In genomic region chr3:196967412-196968232, GRCh38 we compare ENCODE assay signal across 7 cellular contexts. TPM values are rescaled to one million over a fixed set of nuclear protein-coding genes. Genes with fewer than 3 reads are reported as not detected.
DNase-seq lines count a peak whose midpoint lies in the region; ATAC-seq and TF ChIP-seq lines count a peak whose summit lies in the region.

No MANE protein-coding gene starts in this region.

- peaks cover 11% of the 10 kb centered on the region for H3K27me3 Mint-ChIP-seq in activated CD4-positive, alpha-beta memory T cell treated with anti-CD3 and anti-CD28 coated beads, Interleukin-2, amount 10 ng/mL, durations not matched to agents 7 days and 5 days

- no peaks in the 10 kb centered on the region for H3K9me3 ChIP-seq in iPS-18a (ENCODE audit: control insufficient read depth, low read depth, low read length)

- H3K36me3 ChIP-seq in H7 (replicated peaks; ENCODE audit: control insufficient read depth, insufficient read depth, low read length) = no peaks in the 10 kb centered on the region
- no peaks in the 10 kb centered on the region for H3K36me3 ChIP-seq in iPS-18a (ENCODE audit: control insufficient read depth, low read depth, low read length)

- H3K36me3 Mint-ChIP-seq in activated CD4-positive, alpha-beta memory T cell treated with anti-CD3 and anti-CD28 coated beads, Interleukin-2, amount 10 ng/mL, durations not matched to agents 7 days and 5 days (ENCODE audit: low read depth) = peaks cover 12% of the 10 kb centered on the region
- H3K36me3 Mint-ChIP-seq in stimulated activated effector memory CD8-positive, alpha-beta T cell treated with anti-CD3 and anti-CD28 coated beads, Interleukin-12 subunit alpha, Interleukin-12 subunit beta, amount 100 ng/mL, for 72 hours = no peaks in the 10 kb centered on the region

- H3K27ac ChIP-seq in iPS-18a (ENCODE audit: low read length) = no peak overlapping the region

- no peak overlapping the region for H3K27ac Mint-ChIP-seq in activated CD4-positive, alpha-beta memory T cell treated with anti-CD3 and anti-CD28 coated beads, Interleukin-2, amount 10 ng/mL, durations not matched to agents 7 days and 5 days
- H3K27ac Mint-ChIP-seq in stimulated activated effector memory CD8-positive, alpha-beta T cell treated with anti-CD3 and anti-CD28 coated beads, Interleukin-12 subunit alpha, Interleukin-12 subunit beta, amount 100 ng/mL, for 72 hours = no peak overlapping the region

- DNase-seq in H7 (peak; percentile 38), GM13977 (ENCODE audit: low spot score) (no peak), germinal center (ENCODE audit: low spot score) (no peak)
- DNase-seq in activated CD4-positive, alpha-beta memory T cell treated with anti-CD3 and anti-CD28 coated beads, Interleukin-2, amount 10 ng/mL, durations not matched to agents 7 days and 5 days = no peak
- no peak for DNase-seq in stimulated activated effector memory CD8-positive, alpha-beta T cell treated with anti-CD3 and anti-CD28 coated beads, Interleukin-12 subunit alpha, Interleukin-12 subunit beta, amount 100 ng/mL, for 72 hours (ENCODE audit: low spot score in 2 of 2)

- no peak for TF ChIP-seq CTCF in GM13977 (IDR thresholded peaks at IDR 0.05; ENCODE audit: extremely low read depth, insufficient read depth, missing control alignments)

- no peaks in the 10 kb centered on the region for H3K4me1 ChIP-seq in iPS-18a (ENCODE audit: control insufficient read depth, low read depth, low read length)

- peak overlapping the region; percentile 70 for H3K4me3 Mint-ChIP-seq in activated CD4-positive, alpha-beta memory T cell treated with anti-CD3 and anti-CD28 coated beads, Interleukin-2, amount 10 ng/mL, durations not matched to agents 7 days and 5 days
- peak overlapping the region; percentile 65 for H3K4me3 Mint-ChIP-seq in stimulated activated effector memory CD8-positive, alpha-beta T cell treated with anti-CD3 and anti-CD28 coated beads, Interleukin-12 subunit alpha, Interleukin-12 subunit beta, amount 100 ng/mL, for 72 hours

- in situ Hi-C loops in GM13977 (cut with MboI; ENCODE audit: low pct_unique_long_range_greater_than_20kb, low sequenced_read_pairs, unreplicated experiment) = no loop called here

- H3K4me3 ChIP-seq in H7 (ENCODE audit: insufficient read depth, low read depth, low read length) = no peak overlapping the region; the same call in 1 of the 2 replicates
- H3K4me3 ChIP-seq in iPS-18a (ENCODE audit: low read length) = peak overlapping the region; percentile 16

- peaks cover 61% of the 10 kb centered on the region for H3K27me3 ChIP-seq in H7 (ENCODE audit: control insufficient read depth, insufficient read depth, low read length)
- H3K27me3 ChIP-seq in iPS-18a (ENCODE audit: control insufficient read depth, insufficient read depth, low read length) = peaks cover 79% of the 10 kb centered on the region

- ATAC-seq in stimulated activated effector memory CD8-positive, alpha-beta T cell treated with anti-CD3 and anti-CD28 coated beads, Interleukin-12 subunit alpha, Interleukin-12 subunit beta, amount 100 ng/mL, for 72 hours = no peak
- no peak for ATAC-seq in GM21723 (IDR thresholded peaks at IDR 0.05; ENCODE audit: unreplicated experiment)

- no peak overlapping the region for H3K9ac ChIP-seq in iPS-18a (ENCODE audit: low read length)

- no peaks in the 10 kb centered on the region for H3K9me3 Mint-ChIP-seq in activated CD4-positive, alpha-beta memory T cell treated with anti-CD3 and anti-CD28 coated beads, Interleukin-2, amount 10 ng/mL, durations not matched to agents 7 days and 5 days
- H3K9me3 Mint-ChIP-seq in stimulated activated effector memory CD8-positive, alpha-beta T cell treated with anti-CD3 and anti-CD28 coated beads, Interleukin-12 subunit alpha, Interleukin-12 subunit beta, amount 100 ng/mL, for 72 hours = no peaks in the 10 kb centered on the region

- CTCF ChIA-PET in activated CD4-positive, alpha-beta memory T cell treated with anti-CD3 and anti-CD28 coated beads, Interleukin-2, amount 10 ng/mL, durations not matched to agents 7 days and 5 days (lab: Charles Lee) = interaction anchor here (1.0 kb wide), 1 partner anchor 25 kb away, joined by 3 read pairs; the partner anchor contains the start of gene NCBP2

- POLR2A ChIA-PET in activated CD4-positive, alpha-beta memory T cell treated with anti-CD3 and anti-CD28 coated beads, Interleukin-2, amount 10 ng/mL, durations not matched to agents 7 days and 5 days (lab: Charles Lee) = interaction anchor here (0.9 to 4.4 kb wide), 2 partner anchors 26 to 355 kb away, joined by 3 to 32 read pairs; partner anchors contain the start of gene NCBP2

- H3K4me1 Mint-ChIP-seq in activated CD4-positive, alpha-beta memory T cell treated with anti-CD3 and anti-CD28 coated beads, Interleukin-2, amount 10 ng/mL, durations not matched to agents 7 days and 5 days = peaks cover 12% of the 10 kb centered on the region
- peaks cover 24% of the 10 kb centered on the region for H3K4me1 Mint-ChIP-seq in stimulated activated effector memory CD8-positive, alpha-beta T cell treated with anti-CD3 and anti-CD28 coated beads, Interleukin-12 subunit alpha, Interleukin-12 subunit beta, amount 100 ng/mL, for 72 hours

RNA-seq across cellular contexts. Expression of gene PIGZ, which starts 1.0 kb away (rescaled TPM):
- 0.55 and 1.2 TPM in 2 replicates for total RNA-seq in H7 (2014; rRNA removed; shearing (Covaris generic))
- total RNA-seq in activated CD4-positive, alpha-beta memory T cell treated with anti-CD3 and anti-CD28 coated beads, Interleukin-2, amount 10 ng/mL, durations not matched to agents 7 days and 5 days = 1 to 10 TPM; 1.7 to 1.8 TPM

RNA-seq across cellular contexts. Expression of gene NCBP2, which starts 25.3 kb away (rescaled TPM):
- total RNA-seq in H7 (2014; rRNA removed; shearing (Covaris generic)) = 67.8 and 82.8 TPM in 2 replicates
- total RNA-seq in activated CD4-positive, alpha-beta memory T cell treated with anti-CD3 and anti-CD28 coated beads, Interleukin-2, amount 10 ng/mL, durations not matched to agents 7 days and 5 days = 10 to 100 TPM; 54.6 to 55.6 TPM
